ENCODE assay signal across 22 cellular contexts in the genomic region with DNA sequence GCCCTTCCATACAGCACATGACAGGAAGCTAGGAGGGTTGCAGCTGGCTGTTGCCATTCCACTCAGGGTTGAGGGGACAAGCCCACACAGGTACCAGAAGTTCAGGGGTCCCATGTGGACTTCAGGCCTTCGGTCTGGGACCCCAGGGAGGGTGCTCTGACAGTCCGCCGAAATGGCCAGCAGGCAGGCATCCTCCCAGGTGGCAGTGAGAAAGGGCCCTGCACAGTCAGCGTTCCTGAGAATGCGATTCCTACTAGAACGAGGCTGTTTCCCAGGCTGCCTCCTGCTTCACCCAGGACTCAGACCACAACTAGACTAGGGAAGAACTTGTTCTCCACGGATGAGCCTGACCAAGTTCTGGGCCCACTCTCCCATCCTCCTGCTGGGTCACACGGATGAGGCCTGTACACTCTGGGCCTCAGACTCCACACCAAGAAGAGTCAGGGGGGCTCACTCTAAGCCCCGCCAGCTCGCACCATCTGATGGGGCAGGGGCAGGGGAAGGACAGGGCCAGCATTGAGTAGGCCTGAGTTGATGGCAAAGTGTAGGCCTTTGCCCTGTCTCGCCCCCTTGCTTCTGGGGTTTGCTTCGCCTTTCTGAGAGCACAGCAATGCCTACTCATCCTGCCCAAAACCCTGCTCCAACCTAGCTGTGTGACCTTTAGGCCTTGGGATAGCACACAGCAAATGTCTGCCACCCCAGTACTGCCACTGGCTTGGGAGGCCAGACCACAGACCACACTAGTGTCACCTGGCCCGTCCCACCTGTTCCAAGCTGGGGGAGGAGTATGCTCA. TPM values are rescaled to one million over a fixed set of nuclear protein-coding genes. Genes with fewer than 3 reads are reported as not detected.
DNase-seq lines count a peak whose midpoint lies in the region; ATAC-seq, FAIRE-seq and TF ChIP-seq lines count a peak whose summit lies in the region.
"Had no signal": no experiment of that assay in that cellular context is flagged by ENCODE, and none has a peak within 500 bp of the region (broad histone marks: within the 10 kb centered on the region; RNA-seq: fewer than 3 reads in every experiment).

No MANE protein-coding gene starts in this region.

- H3K36me3 ChIP-seq in bronchial epithelial cell (ENCODE audit: control insufficient read depth, insufficient read depth, low read length) (peaks cover 1% of the 10 kb centered on the region), aorta (ENCODE audit: control insufficient read depth in 1 of 2, insufficient read depth in 2 of 2, low read length in 1 of 2) (no peaks in the 10 kb centered on the region), osteoblast (ENCODE audit: insufficient read depth, low read length) (peaks cover 19% of the 10 kb centered on the region)
- H3K36me3 ChIP-seq: BE2C had no signal

- H3K27ac ChIP-seq in aorta (ENCODE audit: low read depth in 1 of 2, low read length in 2 of 2) (no peak overlapping the region), osteoblast (ENCODE audit: low read depth, low read length) (no peak overlapping the region)
- H3K27ac ChIP-seq: GM23248, HL-60, PC-9 had no signal

- H2AFZ ChIP-seq in osteoblast (ENCODE audit: low read length): no peak overlapping the region
- H2AFZ ChIP-seq: GM23248, PC-9 had no signal

- peaks cover 100% of the 10 kb centered on the region for H3K79me2 ChIP-seq in osteoblast (ENCODE audit: insufficient read depth, low read length)

- H3K4me1 Mint-ChIP-seq in stimulated activated naive CD8-positive, alpha-beta T cell treated with anti-CD3 and anti-CD28 coated beads, Interleukin-15, amount 100 ng/mL, for 72 hours: no peaks in the 10 kb centered on the region

- H3K27ac Mint-ChIP-seq in stimulated activated naive CD8-positive, alpha-beta T cell treated with anti-CD3 and anti-CD28 coated beads, Interleukin-15, amount 100 ng/mL, for 72 hours: peak overlapping the region in 1 of 2 donors; percentile 79
- H3K27ac Mint-ChIP-seq: CD8-positive, alpha-beta T cell had no signal

- no peak for DNase-seq in stimulated activated naive CD8-positive, alpha-beta T cell treated with anti-CD3 and anti-CD28 coated beads, Interleukin-15, Interleukin-2, amounts not matched to agents 100 U/mL and 50 U/mL, for 24 hours
- DNase-seq in stimulated activated naive CD8-positive, alpha-beta T cell treated with anti-CD3 and anti-CD28 coated beads, Interleukin-15, amount 100 ng/mL, for 72 hours: no peak
- DNase-seq in bronchial epithelial cell (ENCODE audit: low read depth) (no peak), myocyte (ENCODE audit: low read depth) (peak; percentile 85), aorta (peak; percentile 32 to 53), osteoblast (ENCODE audit: insufficient read length, low spot score, missing footprints) (no peak), amniotic stem cell (lab: John Stamatoyannopoulos, UW) (no peak)
- DNase-seq in NK-92 treated with Interleukin-12 subunit alpha and Interleukin-12 subunit beta, amount 100 ng/mL, for 24 hours (lab: John Stamatoyannopoulos, UW): no peak
- DNase-seq: BE2C; CD8-positive, alpha-beta T cell; DMS79 treated with DMSO at 0.1 percent for 48 hours; GM23248; MM.1S; NCI-H1105; NCI-H1694 treated with DMSO at 0.1 percent for 48 hours; NCI-H69; PC-9; SHP77 treated with DMSO at 0.1 percent for 48 hours had no signal

- H3K4me3 ChIP-seq in bronchial epithelial cell (ENCODE audit: low read depth, low read length) (no peak overlapping the region), aorta (ENCODE audit: low read length in 2 of 2) (no peak overlapping the region), osteoblast (ENCODE audit: insufficient read depth, low read length) (no peak overlapping the region)
- H3K4me3 ChIP-seq: GM23248, PC-9 had no signal

- WGBS in aorta, 2 donors: 91 to 93% methylated on average over 13 of the region's 13 CpGs

- H3K4me2 ChIP-seq in osteoblast (ENCODE audit: insufficient read depth, low read length): no peak overlapping the region
- H3K4me2 ChIP-seq: PC-9 had no signal

- no peaks in the 10 kb centered on the region for H3K9me3 ChIP-seq in aorta (ENCODE audit: control insufficient read depth, low read length)
- no peaks in the 10 kb centered on the region for H3K9me3 ChIP-seq in osteoblast (ENCODE audit: low read depth, low read length)
- H3K9me3 ChIP-seq: BE2C had no signal

- no peaks in the 10 kb centered on the region for H3K9me3 Mint-ChIP-seq in stimulated activated naive CD8-positive, alpha-beta T cell treated with anti-CD3 and anti-CD28 coated beads, Interleukin-15, amount 100 ng/mL, for 72 hours
- H3K9me3 Mint-ChIP-seq: CD8-positive, alpha-beta T cell had no signal

- H3K4me1 ChIP-seq in aorta (ENCODE audit: control insufficient read depth in 1 of 2, insufficient read depth in 2 of 2, low read length in 2 of 2): no peaks in the 10 kb centered on the region
- H3K4me1 ChIP-seq in osteoblast (ENCODE audit: insufficient read depth, low read length): peaks cover 3% of the 10 kb centered on the region
- H3K4me1 ChIP-seq: BE2C had no signal

- peak; percentile 15 for ATAC-seq in stimulated activated naive CD8-positive, alpha-beta T cell treated with anti-CD3 and anti-CD28 coated beads, Interleukin-15, Interleukin-2, amounts not matched to agents 100 U/mL and 50 U/mL, for 24 hours
- no peak for ATAC-seq in stimulated activated naive CD8-positive, alpha-beta T cell treated with anti-CD3 and anti-CD28 coated beads, Interleukin-15, amount 100 ng/mL, for 72 hours
- no peak for ATAC-seq in aorta (ENCODE audit: low FRiP score)
- ATAC-seq: CD8-positive, alpha-beta T cell had no signal

- intact Hi-C loops in aorta (cut with DNase I): no loop called here

- TF ChIP-seq CTCF in bronchial epithelial cell (IDR thresholded peaks at IDR 0.05; ENCODE audit: insufficient read depth, low read length, severe bottlenecking) (no peak), osteoblast (IDR thresholded peaks at IDR 0.05; ENCODE audit: extremely low read depth, low read depth, low read length) (no peak)

- no peak overlapping the region for H3K4me3 Mint-ChIP-seq in stimulated activated naive CD8-positive, alpha-beta T cell treated with anti-CD3 and anti-CD28 coated beads, Interleukin-15, amount 100 ng/mL, for 72 hours
- H3K4me3 Mint-ChIP-seq: CD8-positive, alpha-beta T cell had no signal

- no peaks in the 10 kb centered on the region for H3K27me3 Mint-ChIP-seq in stimulated activated naive CD8-positive, alpha-beta T cell treated with anti-CD3 and anti-CD28 coated beads, Interleukin-15, amount 100 ng/mL, for 72 hours

- FAIRE-seq in bronchial epithelial cell (lab: Jason Lieb, UNC): peak; percentile 43
- FAIRE-seq: D721Med, G401.6, GM19239 had no signal

- peaks cover 84% of the 10 kb centered on the region for H4K20me1 ChIP-seq in osteoblast (ENCODE audit: insufficient read depth, low read length)

- H3K27me3 ChIP-seq in bronchial epithelial cell (ENCODE audit: control insufficient read depth, insufficient read depth, low read length) (no peaks in the 10 kb centered on the region), aorta (ENCODE audit: control insufficient read depth in 1 of 2, insufficient read depth in 2 of 2, low read length in 1 of 2) (no peaks in the 10 kb centered on the region), osteoblast (ENCODE audit: insufficient read depth, low read length) (no peaks in the 10 kb centered on the region)
- H3K27me3 ChIP-seq: BE2C had no signal

RNA-seq across cellular contexts. Expression of a gene that starts 14.0 kb away (rescaled TPM):
- total RNA-seq in bronchial epithelial cell (0.53 and 0.64 TPM in 2 replicates), myocyte (2.5 TPM in 2 replicates), aorta (1 to 10 TPM; 2.3 to 5.4 TPM), osteoblast (5.1 and 6.2 TPM in 2 replicates)
- 0.47 TPM for polyA plus RNA-seq in myocyte (2012)
- under 1 TPM; 0.08 to 0.13 TPM for polyA plus RNA-seq in aorta

Comparison
In these comparisons a context has a peak if more than half of its experiments do, and no peak if none do; other contexts are left out.
1. DNase-seq: peak in myocyte (single experiment) and aorta (2 of 2); none in stimulated activated naive CD8-positive, alpha-beta T cell treated with anti-CD3 and anti-CD28 coated beads, Interleukin-15, Interleukin-2, amounts not matched to agents 100 U/mL and 50 U/mL, for 24 hours (single experiment), stimulated activated naive CD8-positive, alpha-beta T cell treated with anti-CD3 and anti-CD28 coated beads, Interleukin-15, amount 100 ng/mL, for 72 hours (0 of 2), bronchial epithelial cell (single experiment), osteoblast (single experiment), NK-92 treated with Interleukin-12 subunit alpha and Interleukin-12 subunit beta, amount 100 ng/mL, for 24 hours (single experiment) and amniotic stem cell (single experiment).